Comparison of ENCODE assay signal across 20 cellular contexts in the genomic region with DNA sequence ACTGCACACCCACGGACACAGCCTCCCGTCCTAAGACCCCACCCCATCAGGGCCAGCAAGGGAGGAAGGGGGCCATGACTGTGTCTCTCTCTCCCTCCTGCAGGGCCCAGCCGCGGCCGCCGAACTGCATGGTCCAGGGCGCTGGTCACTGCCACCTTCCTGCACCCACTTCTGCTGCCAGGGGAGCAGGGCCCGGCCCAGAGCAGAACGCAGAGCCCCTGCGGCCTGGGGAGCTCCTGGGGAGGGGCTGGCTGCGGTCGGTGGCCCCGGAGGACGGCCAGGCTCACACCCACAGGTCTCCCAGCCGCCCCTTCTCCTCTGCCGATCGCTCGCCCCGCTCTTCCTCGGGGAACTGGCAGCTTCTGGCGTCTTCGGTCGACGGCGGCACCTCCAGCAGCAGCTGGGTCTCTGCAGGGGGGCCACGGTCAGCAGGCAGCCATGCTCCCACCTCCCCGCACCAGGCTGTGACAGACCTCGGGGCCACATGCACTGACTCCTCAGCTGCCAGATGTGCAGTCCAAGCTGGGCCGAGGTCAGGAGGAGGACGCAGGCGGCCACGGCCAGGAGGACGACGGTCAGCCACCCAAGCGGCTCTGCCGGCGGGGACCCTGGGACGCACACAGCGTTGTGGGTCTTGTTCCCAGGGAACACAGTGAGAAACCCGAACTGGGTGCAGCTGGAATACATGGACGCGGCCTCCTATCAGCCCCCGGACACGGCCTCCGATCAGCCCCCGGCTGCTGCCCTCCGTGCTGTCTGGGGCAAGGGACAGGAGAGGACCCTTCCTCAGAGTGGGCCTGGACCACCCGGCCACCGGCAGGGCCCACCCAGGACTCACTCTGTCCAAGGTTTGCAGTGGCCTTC. TPM values are rescaled to one million over a fixed set of nuclear protein-coding genes. Genes with fewer than 3 reads are reported as not detected.
DNase-seq lines count a peak whose midpoint lies in the region; ATAC-seq and TF ChIP-seq lines count a peak whose summit lies in the region.
"Had no signal": no experiment of that assay in that cellular context is flagged by ENCODE, and none has a peak within 500 bp of the region (broad histone marks: within the 10 kb centered on the region; RNA-seq: fewer than 3 reads in every experiment).

No MANE protein-coding gene starts in this region.

- no peaks in the 10 kb centered on the region for H3K9me2 ChIP-seq in PC-3 (replicated peaks; ENCODE audit: low read length)

- H4K20me1 ChIP-seq in PC-3 (ENCODE audit: low read length) (no peaks in the 10 kb centered on the region), smooth muscle cell (ENCODE audit: low read depth) (no peaks in the 10 kb centered on the region)

- H3K4me2 ChIP-seq in PC-3 (ENCODE audit: low read length): no peak overlapping the region
- H3K4me2 ChIP-seq in smooth muscle cell: no peak overlapping the region

- BruUV-seq in PC-3 (replicated peaks; lab: Mats Ljungman, UMichigan): no TSS peak

- peaks cover 0 to 43% (median 18%) of the 10 kb centered on the region in 12 donors for H3K4me1 ChIP-seq in heart left ventricle
- peaks cover 25% of the 10 kb centered on the region for H3K4me1 ChIP-seq in PC-3 (ENCODE audit: insufficient read depth, low read length)
- peaks cover 9% of the 10 kb centered on the region for H3K4me1 ChIP-seq in smooth muscle cell (ENCODE audit: low read depth)

- no peak for TF ChIP-seq POLR2A in heart left ventricle (IDR thresholded peaks at IDR 0.05)

- 60 to 73% (median 70%) methylated on average over 31 to 49 of the region's 49 CpGs for WGBS in heart left ventricle, 4 donors
- 91% methylated on average over 49 of the region's 49 CpGs for WGBS in smooth muscle cell (ENCODE audit: low lambda C conversion rate)

- H3K4me1 Mint-ChIP-seq in stimulated activated memory B cell treated with anti-CD40 and anti-IgM and Interleukin-4, amounts not matched to agents 10 μg/mL and 1 μg/mL and 100 μg/mL, for 72 hours: peaks cover 58% of the 10 kb centered on the region

- H3K9ac ChIP-seq in PC-3 (ENCODE audit: low read length) (no peak overlapping the region), smooth muscle cell (ENCODE audit: low read depth) (no peak overlapping the region)

- peaks cover 8% of the 10 kb centered on the region for H3K27me3 Mint-ChIP-seq in stimulated activated memory B cell treated with anti-CD40 and anti-IgM and Interleukin-4, amounts not matched to agents 10 μg/mL and 1 μg/mL and 100 μg/mL, for 72 hours

- H3K79me2 ChIP-seq in PC-3 (ENCODE audit: low read length) (peaks cover 12% of the 10 kb centered on the region), smooth muscle cell (ENCODE audit: low read depth) (no peaks in the 10 kb centered on the region)

- intact Hi-C loops in heart left ventricle (cut with DNase I): loop anchor here in 1 of 10 donors (5.0 kb wide), 1 partner anchor 41 kb away; no protein-coding TSS in a partner anchor
- intact Hi-C loops in PC-3 (cut with micrococcal nuclease): no loop called here

- POLR2A ChIA-PET in PC-3 (lab: Charles Lee; ENCODE audit: unreplicated experiment): no interaction called here

- no peaks in the 10 kb centered on the region for H3K9me3 Mint-ChIP-seq in stimulated activated memory B cell treated with anti-CD40 and anti-IgM and Interleukin-4, amounts not matched to agents 10 μg/mL and 1 μg/mL and 100 μg/mL, for 72 hours
- H3K9me3 Mint-ChIP-seq: dendritic cell treated with granulocyte-macrophage colony-stimulating factor and Interleukin-4, amounts not matched to agents 40 ng/mL and 50 ng/mL, for 4 days; immature natural killer cell; nephron had no signal

- CTCF ChIA-PET in PC-3 (lab: Charles Lee): no interaction called here

- H3K36me3 ChIP-seq in heart left ventricle (no peaks in the 10 kb centered on the region), PC-3 (ENCODE audit: low read depth, low read length) (no peaks in the 10 kb centered on the region), smooth muscle cell (ENCODE audit: low read depth) (no peaks in the 10 kb centered on the region)
- H3K36me3 ChIP-seq: brain microvascular endothelial cell, SJSA1, suprapubic skin had no signal

- peak overlapping the region; percentile 82 for H3K27ac Mint-ChIP-seq in stimulated activated memory B cell treated with anti-CD40 and anti-IgM and Interleukin-4, amounts not matched to agents 10 μg/mL and 1 μg/mL and 100 μg/mL, for 72 hours
- H3K27ac Mint-ChIP-seq: nephron had no signal

- TF ChIP-seq CTCF in heart left ventricle (IDR thresholded peaks at IDR 0.05): no peak
- no peak for TF ChIP-seq CTCF in PC-3 (conservative IDR thresholded peaks at IDR 0.05; ENCODE audit: low read depth, low read length)
- no peak for TF ChIP-seq CTCF in smooth muscle cell (IDR thresholded peaks at IDR 0.05; ENCODE audit: borderline replicate concordance, insufficient read depth, poor library complexity, severe bottlenecking)

- peak; percentile 2 for DNase-seq in activated naive CD4-positive, alpha-beta T cell treated with Interleukin-2 at 50 U/mL for 16 hours
- no peak for DNase-seq in activated naive CD4-positive, alpha-beta T cell (lab: John Stamatoyannopoulos, UW)
- DNase-seq in NCI-H2171 treated with DMSO at 0.1 percent for 48 hours (lab: John Stamatoyannopoulos, UW) (peak; percentile 51), heart left ventricle (peak in 4 of 5 donors; percentile 8 to 61 (median 26)), PC-3 (no peak), CD1c-positive myeloid dendritic cell (ENCODE audit: extremely low spot score) (no peak), smooth muscle cell (lab: John Stamatoyannopoulos, UW; ENCODE audit: unreplicated experiment) (no peak)
- DNase-seq: activated gamma-delta T cell, brain microvascular endothelial cell, COR-L47, immature natural killer cell, NCI-H446 had no signal

- no peaks in the 10 kb centered on the region for H3K36me3 Mint-ChIP-seq in stimulated activated memory B cell treated with anti-CD40 and anti-IgM and Interleukin-4, amounts not matched to agents 10 μg/mL and 1 μg/mL and 100 μg/mL, for 72 hours
- H3K36me3 Mint-ChIP-seq: immature natural killer cell had no signal

- H2AFZ ChIP-seq in PC-3 (ENCODE audit: low read length) (no peak overlapping the region), smooth muscle cell (ENCODE audit: low read depth) (no peak overlapping the region)

- H3F3A ChIP-seq in PC-3 (ENCODE audit: low read length, unreplicated experiment) (no peaks in the 10 kb centered on the region), smooth muscle cell (ENCODE audit: low read depth) (no peaks in the 10 kb centered on the region)

- H3K4me3 ChIP-seq in heart left ventricle (no peak overlapping the region), PC-3 (ENCODE audit: low read length) (no peak overlapping the region), smooth muscle cell (no peak overlapping the region)
- H3K4me3 ChIP-seq: SJSA1 had no signal

- ATAC-seq in heart left ventricle: no peak
- no peak for ATAC-seq in stimulated activated memory B cell treated with anti-CD40 and anti-IgM and Interleukin-4, amounts not matched to agents 10 μg/mL and 1 μg/mL and 100 μg/mL, for 72 hours
- no peak for ATAC-seq in PC-3

- H3K27me3 ChIP-seq in heart left ventricle (peaks cover 8 to 64% (median 23%) of the 10 kb centered on the region in 9 donors), PC-3 (ENCODE audit: low read length) (no peaks in the 10 kb centered on the region), smooth muscle cell (ENCODE audit: low read depth) (no peaks in the 10 kb centered on the region)

- no peaks in the 10 kb centered on the region for H3K9me3 ChIP-seq in heart left ventricle
- no peaks in the 10 kb centered on the region for H3K9me3 ChIP-seq in PC-3 (ENCODE audit: low read length)
- H3K9me3 ChIP-seq in smooth muscle cell (replicated peaks; ENCODE audit: low read depth): no peaks in the 10 kb centered on the region
- H3K9me3 ChIP-seq: SJSA1, suprapubic skin had no signal

- H3K27ac ChIP-seq in heart left ventricle: no peak overlapping the region
- no peak overlapping the region for H3K27ac ChIP-seq in PC-3 (ENCODE audit: low read length)
- H3K27ac ChIP-seq in smooth muscle cell (ENCODE audit: low read depth): no peak overlapping the region
- H3K27ac ChIP-seq: brain microvascular endothelial cell, SJSA1, suprapubic skin had no signal

- H3K4me3 Mint-ChIP-seq in stimulated activated memory B cell treated with anti-CD40 and anti-IgM and Interleukin-4, amounts not matched to agents 10 μg/mL and 1 μg/mL and 100 μg/mL, for 72 hours: no peak overlapping the region
- H3K4me3 Mint-ChIP-seq: dendritic cell treated with granulocyte-macrophage colony-stimulating factor and Interleukin-4, amounts not matched to agents 40 ng/mL and 50 ng/mL, for 4 days; nephron had no signal

RNA-seq across cellular contexts. Expression of gene TNFRSF18, which starts 2.6 kb away (rescaled TPM):
- under 1 TPM in 2 of 9 donors, not detected in 7; 0.77 to 0.93 TPM for total RNA-seq in heart left ventricle
- polyA plus RNA-seq in heart left ventricle: under 1 TPM in 1 of 2 donors, not detected in 1; 0.24 TPM
- 87.2 and 120 TPM in 2 replicates for total RNA-seq in PC-3 (2014; rRNA removed)
- 1.9 and 4.8 TPM in 2 replicates for total RNA-seq in smooth muscle cell
- polyA plus RNA-seq in smooth muscle cell: 12.2 and 15.8 TPM in 2 replicates
- total RNA-seq: G401, SJSA1 had no signal

RNA-seq across cellular contexts. Expression of gene TNFRSF4, which starts 10.2 kb away (rescaled TPM):
- total RNA-seq in heart left ventricle (10 to 100 TPM in 1 of 9 donors, 1 to 10 TPM in 8; 1.1 to 23.8 (median 2.7) TPM), PC-3 (2014; rRNA removed) (0.11 and 0.17 TPM in 2 replicates), smooth muscle cell (0.54 TPM in 1 of 2 replicates, not detected in the other)
- polyA plus RNA-seq in heart left ventricle (1 to 10 TPM; 3.2 to 4.0 TPM), smooth muscle cell (0.79 TPM in 1 of 2 replicates, not detected in the other)
- total RNA-seq: G401, renal cortical epithelial cell, SJSA1 had no signal

RNA-seq across cellular contexts. Expression of gene SDF4, which starts 28.0 kb away (rescaled TPM):
- total RNA-seq in heart left ventricle: 100 to 1,000 TPM; 102 to 167 (median 120) TPM
- 100 to 1,000 TPM; 102 to 212 TPM for polyA plus RNA-seq in heart left ventricle
- 254 and 317 TPM in 2 replicates for total RNA-seq in PC-3 (2014; rRNA removed)
- total RNA-seq in smooth muscle cell: 75.0 and 94.9 TPM in 2 replicates
- 263 TPM in 2 replicates for polyA plus RNA-seq in smooth muscle cell

RNA-seq across cellular contexts. Expression of gene B3GALT6, which starts 28.2 kb away (rescaled TPM):
- 10 to 100 TPM in 7 of 9 donors, 1 to 10 TPM in 2; 8.1 to 21.4 (median 11.2) TPM for total RNA-seq in heart left ventricle
- polyA plus RNA-seq in heart left ventricle: 10 to 100 TPM in 1 of 2 donors, 1 to 10 TPM in 1; 6.7 to 15.7 TPM
- 74.0 and 92.2 TPM in 2 replicates for total RNA-seq in PC-3 (2014; rRNA removed)
- total RNA-seq in smooth muscle cell: 12.9 and 15.0 TPM in 2 replicates
- 33.2 and 39.3 TPM in 2 replicates for polyA plus RNA-seq in smooth muscle cell

RNA-seq across cellular contexts. Expression of gene TTLL10, which starts 30.1 kb away (rescaled TPM):
- total RNA-seq in heart left ventricle (under 1 TPM in 5 of 9 donors, not detected in 4; 0.14 to 0.53 (median 0.27) TPM), PC-3 (2014; rRNA removed) (0.36 and 0.46 TPM in 2 replicates), smooth muscle cell (not detected in 2 replicates)
- polyA plus RNA-seq in heart left ventricle (under 1 TPM; 0.03 to 0.19 TPM), smooth muscle cell (0.45 TPM in 1 of 2 replicates, not detected in the other)
- total RNA-seq: epithelial cell of proximal tubule, G401, SJSA1, suprapubic skin had no signal

Comparison
In these comparisons a context has a peak if more than half of its experiments do, and no peak if none do; other contexts are left out.
1. DNase-seq: peak in activated naive CD4-positive, alpha-beta T cell treated with Interleukin-2 at 50 U/mL for 16 hours (single experiment), NCI-H2171 treated with DMSO at 0.1 percent for 48 hours (single experiment) and heart left ventricle (4 of 5); none in activated naive CD4-positive, alpha-beta T cell (0 of 4), PC-3 (single experiment), CD1c-positive myeloid dendritic cell (single experiment) and smooth muscle cell (single experiment).
2. RNA of gene TNFRSF18, which starts 2.6 kb away (total RNA-seq): 87.2 to 120 TPM in PC-3; 1.9 to 4.8 TPM in smooth muscle cell and 0.77 to 0.93 TPM in heart left ventricle; every median in the first group is over 10 times any median in the second.